ENCODE assay signal across 15 cellular contexts in the genomic region with DNA sequence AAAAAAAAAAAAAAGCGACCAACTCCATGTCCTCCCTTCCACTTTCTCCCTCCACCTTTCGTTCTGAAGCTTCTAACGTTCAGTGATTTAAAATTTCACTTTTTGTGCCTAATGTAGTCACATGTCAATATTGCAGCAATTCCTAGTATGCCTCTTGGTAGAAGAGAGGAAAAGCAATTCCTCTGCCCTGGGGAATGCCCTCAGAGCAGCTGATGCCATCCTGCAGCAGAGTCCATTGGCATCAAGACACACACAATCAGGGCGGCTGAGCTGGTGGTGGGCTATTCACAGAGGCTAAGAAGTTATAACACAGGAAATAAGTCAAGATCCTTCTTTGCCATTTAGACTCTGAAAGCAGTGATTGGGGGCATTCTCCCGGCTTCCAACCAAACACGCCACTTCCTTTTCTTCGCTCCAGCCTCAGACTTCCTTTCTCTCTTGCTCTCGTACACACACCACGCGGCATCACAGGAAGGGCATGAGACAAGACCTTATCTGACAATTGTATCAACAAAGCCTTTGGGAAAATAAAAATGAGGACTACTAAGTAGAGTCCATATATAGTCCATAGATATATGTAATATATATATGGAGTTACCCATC.
DNase-seq lines count a peak whose midpoint lies in the region; ATAC-seq and TF ChIP-seq lines count a peak whose summit lies in the region.
"Had no signal": no experiment of that assay in that cellular context is flagged by ENCODE, and none has a peak within 500 bp of the region (broad histone marks: within the 10 kb centered on the region; RNA-seq: fewer than 3 reads in every experiment).

No MANE protein-coding gene starts in this region.

- H3K4me1 ChIP-seq in left ventricle myocardium inferior, result peaks cover 30% of the 10 kb centered on the region

- no peaks in the 10 kb centered on the region for H3K9me3 ChIP-seq in left ventricle myocardium inferior (replicated peaks)

- H3K27me3 ChIP-seq in left ventricle myocardium inferior (ENCODE audit: low read depth), result no peaks in the 10 kb centered on the region

- H3K36me3 ChIP-seq in left ventricle myocardium inferior, result no peaks in the 10 kb centered on the region

- TF ChIP-seq CTCF in left ventricle myocardium inferior (IDR thresholded peaks at IDR 0.05; ENCODE audit: borderline replicate concordance), result no peak

- DNase-seq in HCEC 1CT (peak; percentile 27), SHP77 treated with DMSO at 0.1 percent for 48 hours (lab: John Stamatoyannopoulos, UW) (peak; percentile 7), left ventricle myocardium inferior (no peak), pulmonary artery endothelial cell (ENCODE audit: low read depth, low spot score) (peak; percentile 29), SKM-1 (lab: John Stamatoyannopoulos, UW; ENCODE audit: unreplicated experiment) (no peak), NCI-H2029 treated with DMSO at 0.1 percent for 48 hours (lab: John Stamatoyannopoulos, UW) (no peak)
- no peak for DNase-seq in central memory CD4-positive, alpha-beta T cell
- DNase-seq: activated CD8-positive, alpha-beta memory T cell treated with anti-CD3 and anti-CD28 coated beads, Interleukin-2, amount 50 U/mL, for 4 hours; CD4-positive, CD25-positive, alpha-beta regulatory T cell; GM23248; NCI-H2171; OCI-M1; T1000 had no signal

- H3K27ac ChIP-seq in left ventricle myocardium inferior (replicated peaks), result peak overlapping the region; percentile 18
- H3K27ac ChIP-seq: epithelial cell of prostate, GM23248 had no signal

- no peak overlapping the region for H3K4me3 ChIP-seq in left ventricle myocardium inferior
- H3K4me3 ChIP-seq: GM23248 had no signal

- ATAC-seq in GM19351 (IDR thresholded peaks at IDR 0.05; ENCODE audit: unreplicated experiment), result no peak

- intact Hi-C loops in left ventricle myocardium inferior (cut with micrococcal nuclease), result no loop called here

Comparison
In these comparisons a context has a peak if more than half of its experiments do, and no peak if none do; other contexts are left out.
1. DNase-seq: peak in HCEC 1CT (single experiment), SHP77 treated with DMSO at 0.1 percent for 48 hours (single experiment) and pulmonary artery endothelial cell (single experiment); none in left ventricle myocardium inferior (single experiment), SKM-1 (single experiment), NCI-H2029 treated with DMSO at 0.1 percent for 48 hours (single experiment) and central memory CD4-positive, alpha-beta T cell (single experiment).